Comparison of ENCODE assay signal across 8 cellular contexts in the genomic region with DNA sequence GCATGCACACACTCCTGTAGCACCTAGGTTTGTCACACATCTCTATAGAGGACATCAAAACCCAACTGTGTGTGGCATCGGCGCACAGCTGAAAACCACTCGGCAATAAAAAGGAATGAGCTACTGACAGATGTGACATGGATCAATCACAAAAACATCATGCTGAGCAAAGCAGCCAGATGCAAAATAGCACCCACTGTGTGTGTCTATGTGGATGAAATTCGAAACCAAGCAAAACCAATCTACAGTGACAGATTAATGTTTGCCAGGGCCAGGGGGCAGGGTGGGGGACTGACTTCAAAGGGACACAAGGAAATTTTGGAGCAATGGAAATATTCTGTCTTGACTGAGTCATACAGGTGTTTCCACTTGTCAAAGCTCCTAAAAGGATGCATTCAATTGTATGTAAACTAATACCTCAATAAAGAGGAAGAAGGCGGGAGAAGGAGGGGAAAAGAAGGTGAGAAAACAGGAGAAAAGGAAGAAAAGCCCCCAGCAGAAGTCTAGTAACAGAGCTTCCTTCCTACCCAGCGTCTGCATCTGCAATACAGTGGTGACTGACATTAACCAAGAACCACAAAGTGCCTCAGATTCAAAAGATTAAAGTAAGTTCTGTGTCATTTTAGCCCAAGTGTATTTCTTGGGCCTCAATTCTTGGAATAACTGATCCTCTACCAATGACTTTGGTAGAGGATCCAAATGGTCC. TPM values are rescaled to one million over a fixed set of nuclear protein-coding genes. Genes with fewer than 3 reads are reported as not detected.
DNase-seq lines count a peak whose midpoint lies in the region; ATAC-seq lines count a peak whose summit lies in the region.

No MANE protein-coding gene starts in this region.

- no peak overlapping the region for H3K4me3 ChIP-seq in right cardiac atrium (ENCODE audit: low read length)

- peaks cover 20% of the 10 kb centered on the region for H3K4me1 ChIP-seq in right cardiac atrium (ENCODE audit: control insufficient read depth, insufficient read depth, low read length)

- POLR2A ChIA-PET in activated CD8-positive, alpha-beta T cell treated with anti-CD3 and anti-CD28 coated beads, Interleukin-2, amount 10 ng/mL, durations not matched to agents 7 days and 5 days (lab: Charles Lee): interaction anchor here (1.3 to 1.4 kb wide), 2 partner anchors 20 to 50 kb away, joined by 4 to 7 read pairs; no protein-coding TSS in a partner anchor
- POLR2A ChIA-PET in naive thymus-derived CD8-positive, alpha-beta T cell (lab: Charles Lee): interaction anchor here (0.5 to 1.0 kb wide), 2 partner anchors 49 to 1029 kb away, joined by 4 read pairs; no protein-coding TSS in a partner anchor

- intact Hi-C loops in right cardiac atrium (cut with DNase I): no loop called here

- H3K27me3 Mint-ChIP-seq in activated CD8-positive, alpha-beta T cell treated with anti-CD3 and anti-CD28 coated beads, Interleukin-2, amount 10 ng/mL, durations not matched to agents 7 days and 5 days (ENCODE audit: low read depth): no peaks in the 10 kb centered on the region
- H3K27me3 Mint-ChIP-seq in naive thymus-derived CD8-positive, alpha-beta T cell: no peaks in the 10 kb centered on the region

- H3K4me1 Mint-ChIP-seq in activated CD8-positive, alpha-beta T cell treated with anti-CD3 and anti-CD28 coated beads, Interleukin-2, amount 10 ng/mL, durations not matched to agents 7 days and 5 days (ENCODE audit: low read depth): peaks cover 48% of the 10 kb centered on the region
- peaks cover 35 to 68% (median 58%) of the 10 kb centered on the region in 4 donors for H3K4me1 Mint-ChIP-seq in naive thymus-derived CD8-positive, alpha-beta T cell

- peak; percentile 42 for DNase-seq in activated CD8-positive, alpha-beta T cell treated with anti-CD3 and anti-CD28 coated beads, Interleukin-2, amount 10 ng/mL, durations not matched to agents 7 days and 5 days
- DNase-seq in naive thymus-derived CD8-positive, alpha-beta T cell: no peak
- DNase-seq in right cardiac atrium: no peak
- no peak for DNase-seq in cerebellar cortex (ENCODE audit: low spot score)

- H3K27me3 ChIP-seq in right cardiac atrium (ENCODE audit: control insufficient read depth, insufficient read depth): no peaks in the 10 kb centered on the region

- H3K9me3 Mint-ChIP-seq in activated CD8-positive, alpha-beta T cell treated with anti-CD3 and anti-CD28 coated beads, Interleukin-2, amount 10 ng/mL, durations not matched to agents 7 days and 5 days (ENCODE audit: insufficient read depth): no peaks in the 10 kb centered on the region
- H3K9me3 Mint-ChIP-seq in naive thymus-derived CD8-positive, alpha-beta T cell: no peaks in the 10 kb centered on the region

- WGBS in right cardiac atrium: 70% methylated on average over 6 of the region's 6 CpGs

- ATAC-seq in GM18498 (IDR thresholded peaks at IDR 0.05; ENCODE audit: unreplicated experiment) (peak; percentile 57), HG03354 (IDR thresholded peaks at IDR 0.05; ENCODE audit: poor library complexity, severe bottlenecking, unreplicated experiment) (peak; percentile 75), GM21723 (IDR thresholded peaks at IDR 0.05; ENCODE audit: unreplicated experiment) (no peak), right cardiac atrium (no peak), HG03159 (IDR thresholded peaks at IDR 0.05; ENCODE audit: unreplicated experiment) (no peak)
- ATAC-seq in activated CD8-positive, alpha-beta T cell treated with anti-CD3 and anti-CD28 coated beads, Interleukin-2, amount 10 ng/mL, durations not matched to agents 7 days and 5 days: peak; percentile 76
- peak; percentile 30 to 49 for ATAC-seq in naive thymus-derived CD8-positive, alpha-beta T cell

- H3K27ac ChIP-seq in right cardiac atrium (ENCODE audit: low read length): no peak overlapping the region

- H3K4me3 Mint-ChIP-seq in activated CD8-positive, alpha-beta T cell treated with anti-CD3 and anti-CD28 coated beads, Interleukin-2, amount 10 ng/mL, durations not matched to agents 7 days and 5 days: no peak overlapping the region
- peak overlapping the region in 2 of 10 donors; percentile 38 to 57 for H3K4me3 Mint-ChIP-seq in naive thymus-derived CD8-positive, alpha-beta T cell

- CTCF ChIA-PET in activated CD8-positive, alpha-beta T cell treated with anti-CD3 and anti-CD28 coated beads, Interleukin-2, amount 10 ng/mL, durations not matched to agents 7 days and 5 days (lab: Charles Lee): interaction anchor here (1.1 to 2.3 kb wide), 3 partner anchors 31 to 69 kb away, joined by 5 to 6 read pairs (median 5); no protein-coding TSS in a partner anchor

- no peaks in the 10 kb centered on the region for H3K9me3 ChIP-seq in right cardiac atrium (ENCODE audit: control insufficient read depth, low read length)

- peak overlapping the region; percentile 73 for H3K27ac Mint-ChIP-seq in activated CD8-positive, alpha-beta T cell treated with anti-CD3 and anti-CD28 coated beads, Interleukin-2, amount 10 ng/mL, durations not matched to agents 7 days and 5 days
- peak overlapping the region in 3 of 10 donors; percentile 11 to 75 (median 53) for H3K27ac Mint-ChIP-seq in naive thymus-derived CD8-positive, alpha-beta T cell

- peaks cover 12% of the 10 kb centered on the region for H3K36me3 Mint-ChIP-seq in activated CD8-positive, alpha-beta T cell treated with anti-CD3 and anti-CD28 coated beads, Interleukin-2, amount 10 ng/mL, durations not matched to agents 7 days and 5 days (ENCODE audit: low read depth)
- peaks cover 0 to 36% (median 7%) of the 10 kb centered on the region in 3 donors for H3K36me3 Mint-ChIP-seq in naive thymus-derived CD8-positive, alpha-beta T cell

RNA-seq across cellular contexts. Expression of gene PACSIN2, which starts 49.8 kb away (rescaled TPM):
- total RNA-seq in activated CD8-positive, alpha-beta T cell treated with anti-CD3 and anti-CD28 coated beads, Interleukin-2, amount 10 ng/mL, durations not matched to agents 7 days and 5 days: 10 to 100 TPM; 27.5 to 30.8 TPM
- 10 to 100 TPM; 37.6 to 44.9 TPM for total RNA-seq in naive thymus-derived CD8-positive, alpha-beta T cell
- 10 to 100 TPM; 21.9 to 27.8 (median 23.8) TPM for polyA plus RNA-seq in naive thymus-derived CD8-positive, alpha-beta T cell
- total RNA-seq in right cardiac atrium: 10 to 100 TPM; 66.7 to 85.6 (median 69.8) TPM
- polyA plus RNA-seq in right cardiac atrium: 40.4 TPM

Comparison
In these comparisons a context has a peak if more than half of its experiments do, and no peak if none do; other contexts are left out.
1. ATAC-seq: peak in GM18498 (single experiment), HG03354 (single experiment), activated CD8-positive, alpha-beta T cell treated with anti-CD3 and anti-CD28 coated beads, Interleukin-2, amount 10 ng/mL, durations not matched to agents 7 days and 5 days (single experiment) and naive thymus-derived CD8-positive, alpha-beta T cell (2 of 2); none in GM21723 (single experiment), right cardiac atrium (0 of 2) and HG03159 (single experiment).